In the genomic region with DNA sequence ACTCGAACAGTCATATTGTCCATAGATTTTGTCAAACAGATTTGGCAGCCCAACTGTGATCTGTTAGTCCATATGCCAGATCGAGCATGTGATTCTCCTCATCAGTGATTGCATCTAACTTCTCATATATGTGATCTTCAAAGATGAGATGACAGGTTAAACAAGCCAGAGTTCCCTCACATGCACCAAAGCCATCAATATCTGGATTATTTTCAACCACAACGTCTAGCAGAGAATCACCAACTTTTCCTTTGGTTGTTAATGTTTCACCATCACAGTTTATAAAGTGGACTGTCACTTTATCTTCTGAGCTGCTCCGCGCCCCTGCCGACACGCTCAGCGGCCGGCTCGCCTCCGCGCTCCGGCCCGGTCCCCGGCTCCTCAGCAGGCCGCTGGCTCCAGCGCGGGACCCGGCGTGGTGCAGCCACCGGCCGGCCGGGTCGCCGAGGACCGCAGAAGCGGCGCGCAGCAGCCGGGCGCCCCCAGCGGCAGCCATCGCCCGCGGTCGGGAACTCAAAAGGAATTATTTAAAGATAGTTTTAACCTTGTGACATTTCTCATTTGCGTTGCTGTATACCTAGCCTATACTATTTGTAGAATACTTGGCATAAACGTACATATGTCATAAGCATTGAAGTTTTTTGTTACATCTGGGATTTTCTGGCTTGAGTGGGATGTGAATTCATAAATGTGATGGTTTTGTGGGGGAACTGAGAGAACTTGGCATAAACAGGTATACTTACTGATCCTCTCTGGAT, we compare ENCODE assay signal across 9 cellular contexts. TPM values are rescaled to one million over a fixed set of nuclear protein-coding genes. Genes with fewer than 3 reads are reported as not detected.
A peak's percentile ranks its signal among the peaks of the same experiment; 100 is the strongest.
DNase-seq lines count a peak whose midpoint lies in the region; ATAC-seq, FAIRE-seq and TF ChIP-seq lines count a peak whose summit lies in the region.
"Had no signal": no experiment of that assay in that cellular context is flagged by ENCODE, and none has a peak within 500 bp of the region (broad histone marks: within the 10 kb centered on the region; RNA-seq: fewer than 3 reads in every experiment).

No MANE protein-coding gene starts in this region.

- H3K9me1 ChIP-seq in endothelial cell of umbilical vein (replicated peaks; ENCODE audit: control insufficient read depth, extremely low read depth, insufficient read depth, low read length) = peaks cover 2% of the 10 kb centered on the region

- H3K27ac Mint-ChIP-seq in naive B cell = peak overlapping the region in 1 of 6 donors; percentile 61

- TF ChIP-seq CTCF in endothelial cell of umbilical vein (IDR thresholded peaks at IDR 0.05; ENCODE audit: extremely low read depth in 1 of 2, insufficient read depth in 1 of 2, low read depth in 1 of 2, low read length in 2 of 2) (peak; percentile 54 to 65), upper lobe of right lung (IDR thresholded peaks at IDR 0.05) (peak; percentile 59)

- H3K4me1 ChIP-seq in endothelial cell of umbilical vein (ENCODE audit: control insufficient read depth, extremely low read depth, insufficient read depth, low read length) (peaks cover 14% of the 10 kb centered on the region), upper lobe of right lung (no peaks in the 10 kb centered on the region)

- intact Hi-C loops in endothelial cell of umbilical vein (cut with micrococcal nuclease) = no loop called here
- intact Hi-C loops in upper lobe of right lung (cut with DNase I) = no loop called here

- no peaks in the 10 kb centered on the region for H3K27me3 Mint-ChIP-seq in naive B cell

- H3K9ac ChIP-seq in endothelial cell of umbilical vein (replicated peaks; ENCODE audit: extremely low read depth, insufficient read depth, low read length) = no peak overlapping the region

- peaks cover 0 to 18% of the 10 kb centered on the region in 2 donors for H3K36me3 Mint-ChIP-seq in naive B cell

- H3K9me3 ChIP-seq in endothelial cell of umbilical vein (replicated peaks; ENCODE audit: control insufficient read depth, insufficient read depth, low read length) (no peaks in the 10 kb centered on the region), upper lobe of right lung (no peaks in the 10 kb centered on the region)

- peaks cover 2% of the 10 kb centered on the region for H4K20me1 ChIP-seq in endothelial cell of umbilical vein (replicated peaks; ENCODE audit: control insufficient read depth, extremely low read depth, insufficient read depth, low read length)

- no peak overlapping the region for H2AFZ ChIP-seq in endothelial cell of umbilical vein (ENCODE audit: low read depth, low read length)

- H3K27ac ChIP-seq in endothelial cell of umbilical vein (ENCODE audit: insufficient read depth, low read depth, low read length) (no peak overlapping the region), upper lobe of right lung (no peak overlapping the region)

- H3K79me2 ChIP-seq in endothelial cell of umbilical vein (ENCODE audit: control insufficient read depth, insufficient read depth, low read length) = no peaks in the 10 kb centered on the region

- peak; percentile 5 to 61 for DNase-seq in NCI-H524 (lab: John Stamatoyannopoulos, UW)
- no peak for DNase-seq in NCI-H524 treated with DMSO at 0.1 percent for 48 hours (lab: John Stamatoyannopoulos, UW)
- peak; percentile 51 for DNase-seq in endothelial cell of umbilical vein (ENCODE audit: low read depth, low spot score)
- DNase-seq in naive B cell = peak; percentile 32
- DNase-seq in upper lobe of right lung = peak; percentile 78
- DNase-seq in NCI-H345 treated with DMSO at 0.1 percent for 48 hours (lab: John Stamatoyannopoulos, UW; ENCODE audit: unreplicated experiment) = no peak
- no peak for DNase-seq in NCI-H226

- POLR2A ChIA-PET in endothelial cell of umbilical vein (lab: Charles Lee) = no interaction called here

- dilution Hi-C loops in endothelial cell of umbilical vein (cut with MboI; ENCODE audit: extremely low pct_ligation_motif_present, low sequenced_read_pairs) = no loop called here

- H3K4me1 Mint-ChIP-seq in naive B cell = peaks cover 5 to 8% (median 7%) of the 10 kb centered on the region in 3 donors

- peak; percentile 43 to 51 for ATAC-seq in activated CD4-positive, CD25-positive, alpha-beta regulatory T cell treated with anti-CD3 and anti-CD28 coated beads, Interleukin-2, amount 50 U/mL, for 24 hours
- ATAC-seq in naive B cell (ENCODE audit: low read depth in 2 of 2) (peak; percentile 88), upper lobe of right lung (peak; percentile 96)

- no peak for TF ChIP-seq POLR2A in endothelial cell of umbilical vein (IDR thresholded peaks at IDR 0.05; ENCODE audit: low read depth, low read length)

- H3K27me3 ChIP-seq in endothelial cell of umbilical vein (ENCODE audit: control insufficient read depth in 2 of 2, insufficient read depth in 2 of 2, low read length in 2 of 2) (no peaks in the 10 kb centered on the region), upper lobe of right lung (no peaks in the 10 kb centered on the region)

- CTCF ChIA-PET in endothelial cell of umbilical vein (lab: Charles Lee) = interaction anchor here (0.8 to 1.4 kb wide), 6 partner anchors 8 to 286 kb away, joined by 3 to 12 read pairs (median 3); no protein-coding TSS in a partner anchor

- no TSS peak for BruUV-seq in endothelial cell of umbilical vein (replicated peaks; lab: Mats Ljungman, UMichigan)

- H3K4me2 ChIP-seq in endothelial cell of umbilical vein (ENCODE audit: insufficient read depth, low read length) = no peak overlapping the region

- H3K4me3 ChIP-seq in endothelial cell of umbilical vein (replicated peaks in 1 of 3; ENCODE audit: insufficient read depth in 1 of 3, low read depth in 1 of 3, low read length in 3 of 3) (no peak overlapping the region), upper lobe of right lung (no peak overlapping the region)

- H3K36me3 ChIP-seq in endothelial cell of umbilical vein (ENCODE audit: control insufficient read depth in 2 of 2, extremely low read depth in 1 of 2, insufficient read depth in 2 of 2, low read length in 2 of 2) (peaks cover 2 to 3% of the 10 kb centered on the region in 2 experiments), upper lobe of right lung (peaks cover 50% of the 10 kb centered on the region)

- peak overlapping the region in 1 of 8 donors; percentile 66 for H3K4me3 Mint-ChIP-seq in naive B cell

- H3K9me3 Mint-ChIP-seq in naive B cell = no peaks in the 10 kb centered on the region

- peak; percentile 4 for FAIRE-seq in endothelial cell of umbilical vein (lab: Jason Lieb, UNC)
- FAIRE-seq: A204.1 had no signal

TF ChIP-seq in endothelial cell of umbilical vein, 7 proteins besides CTCF, POLR2A, EP300 and RAD21:
- TF ChIP-seq POLR2AphosphoS5 (IDR thresholded peaks at IDR 0.05; ENCODE audit: insufficient read depth, low read depth, low read length) (no peak), FOS (IDR thresholded peaks at IDR 0.05; ENCODE audit: borderline replicate concordance, insufficient read depth, low read length) (no peak), MYC (IDR thresholded peaks at IDR 0.05; ENCODE audit: low read depth, low read length) (no peak), GATA2 (IDR thresholded peaks at IDR 0.05; ENCODE audit: insufficient read depth, insufficient read length, low read depth, low read length) (no peak), JUN (IDR thresholded peaks at IDR 0.05; ENCODE audit: borderline replicate concordance, insufficient read depth, insufficient read length, low read depth) (no peak), EZH2 (IDR thresholded peaks at IDR 0.05; ENCODE audit: borderline replicate concordance, low read depth, low read length, severe bottlenecking) (no peak)
- TF ChIP-seq, protein P1, sequence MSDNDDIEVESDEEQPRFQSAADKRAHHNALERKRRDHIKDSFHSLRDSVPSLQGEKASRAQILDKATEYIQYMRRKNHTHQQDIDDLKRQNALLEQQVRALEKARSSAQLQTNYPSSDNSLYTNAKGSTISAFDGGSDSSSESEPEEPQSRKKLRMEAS (IDR thresholded peaks at IDR 0.05; ENCODE audit: insufficient read depth, insufficient read length) = no peak
TF ChIP-seq in endothelial cell of umbilical vein: peak in this region for 0.

RNA-seq across cellular contexts. Expression of gene DYNLRB1, which starts 40.1 kb away (rescaled TPM):
- total RNA-seq in endothelial cell of umbilical vein (133 and 142 TPM in 2 replicates), upper lobe of right lung (146 TPM)
- polyA plus RNA-seq in endothelial cell of umbilical vein (238 and 245 TPM in 2 replicates), naive B cell (ENCODE audit: low read depth in 6 of 6) (100 to 1,000 TPM; 216 to 265 (median 253) TPM)
- 271 and 367 TPM in 2 replicates for polyA plus RNA-seq in endothelial cell of umbilical vein (2011; cell fraction: cytosol; rRNA removed)
- polyA plus RNA-seq in endothelial cell of umbilical vein (2011; cell fraction: nucleus; rRNA removed) = 104 and 127 TPM in 2 replicates
- polyA plus RNA-seq in endothelial cell of umbilical vein (2012) = 327 and 368 TPM in 2 replicates
- 207 and 226 TPM in 2 replicates for polyA minus RNA-seq in endothelial cell of umbilical vein
- polyA minus RNA-seq in endothelial cell of umbilical vein (2011; cell fraction: cytosol; rRNA and poly(A)+ RNA removed) = 73.9 TPM
- 46.8 and 47.4 TPM in 2 replicates for polyA minus RNA-seq in endothelial cell of umbilical vein (2011; cell fraction: nucleus; rRNA and poly(A)+ RNA removed)

Comparison
In these comparisons a context has a peak if more than half of its experiments do, and no peak if none do; other contexts are left out.
1. DNase-seq: peak in NCI-H524 (2 of 2), endothelial cell of umbilical vein (single experiment), naive B cell (single experiment) and upper lobe of right lung (single experiment); none in NCI-H524 treated with DMSO at 0.1 percent for 48 hours (single experiment), NCI-H345 treated with DMSO at 0.1 percent for 48 hours (single experiment) and NCI-H226 (single experiment).
2. Peak in every context shown above with its lines, with median percentiles within 50 percentile points of each other: ATAC-seq.